8 cellular contexts compared by ENCODE assay signal in the genomic region with DNA sequence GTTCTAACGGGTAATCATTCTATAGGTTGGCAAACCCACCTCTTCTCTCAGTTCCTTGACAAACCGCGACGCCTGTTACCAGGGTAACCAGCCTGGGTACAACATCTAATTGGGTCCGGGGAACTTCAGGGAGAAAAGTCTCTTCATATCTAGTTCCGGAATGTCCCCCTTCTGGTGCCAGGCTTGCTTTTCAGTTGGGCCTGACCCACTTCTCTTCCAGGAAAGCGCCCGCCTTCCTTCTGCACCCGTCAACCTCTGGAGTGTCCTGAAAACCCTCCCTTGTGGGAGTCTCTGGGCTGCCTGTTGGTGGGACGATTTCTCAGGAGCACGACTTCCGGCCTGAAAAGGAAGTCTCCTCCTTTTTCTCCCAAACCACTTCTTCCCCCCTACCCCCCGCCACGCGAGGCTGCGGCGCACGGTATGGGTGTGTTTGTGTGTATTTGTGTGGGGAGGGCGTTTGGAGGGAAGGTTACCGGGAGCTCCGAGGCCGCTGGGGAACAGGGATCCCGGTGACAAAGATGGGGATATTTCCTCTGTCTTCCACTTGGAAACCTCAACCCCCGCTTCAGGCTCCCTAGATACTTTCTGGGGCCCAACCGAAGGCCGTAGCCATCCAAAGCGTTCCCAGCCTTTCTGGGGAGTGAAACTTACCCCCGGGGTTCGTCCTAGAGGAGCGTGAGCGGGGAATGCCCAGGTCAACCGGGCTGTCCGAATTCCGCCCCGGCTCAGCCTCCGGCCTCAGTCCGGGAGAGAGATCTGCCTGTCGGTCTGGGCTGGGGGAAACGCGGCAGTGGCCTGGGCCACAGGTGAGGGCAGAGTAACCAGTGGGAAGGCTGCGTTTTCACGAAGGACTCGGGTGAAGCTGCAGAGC. TPM values are rescaled to one million over a fixed set of nuclear protein-coding genes. Genes with fewer than 3 reads are reported as not detected.
A peak's percentile ranks its signal among the peaks of the same experiment; 100 is the strongest.
DNase-seq lines count a peak whose midpoint lies in the region; ATAC-seq and TF ChIP-seq lines count a peak whose summit lies in the region.

NKAPD1 (plus strand) TSS at position 359 of the 871 bp plus-strand sequence. CDS start 1,276 bp downstream, outside the sequence.
A gene with protein sequence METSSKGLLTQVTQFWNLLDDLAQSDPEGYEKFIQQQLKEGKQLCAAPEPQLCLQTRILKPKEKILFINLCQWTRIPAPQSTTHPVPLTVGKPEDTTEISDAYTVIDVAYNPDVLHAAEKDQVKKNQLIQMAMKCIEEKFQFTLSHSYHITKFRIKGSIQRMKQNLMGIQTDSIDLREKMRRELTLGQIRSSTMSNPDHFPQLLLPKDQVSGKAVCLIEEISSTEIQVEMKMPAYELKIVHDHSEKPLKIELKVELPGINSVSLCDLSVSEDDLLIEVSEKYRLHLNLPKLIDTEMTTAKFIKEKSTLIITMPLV (minus strand): TSS at position 77 of the 871 bp plus-strand sequence. CDS start 843 bp downstream, outside the sequence.

- H3K4me1 ChIP-seq in thoracic aorta (ENCODE audit: control insufficient read depth in 1 of 2, low read depth in 2 of 2), result peaks cover 16 to 18% of the 10 kb centered on the region in 2 donors

- no peaks in the 10 kb centered on the region for H3K27me3 ChIP-seq in thoracic aorta (replicated peaks; ENCODE audit: insufficient read depth)

- H3K27ac Mint-ChIP-seq in activated naive CD4-positive, alpha-beta T cell treated with anti-CD3 and anti-CD28 coated beads, Interleukin-2, amount 50 U/mL, for 72 hours, result peak within 1 kb of the TSS; percentile 95 to 99
- H3K27ac Mint-ChIP-seq in osteocyte (ENCODE audit: unreplicated experiment), result peak within 1 kb of the TSS; percentile 100

- peak within 1 kb of the TSS; percentile 98 for H3K4me3 Mint-ChIP-seq in osteocyte (ENCODE audit: unreplicated experiment)

- peak; percentile 89 to 92 for ATAC-seq in activated naive CD4-positive, alpha-beta T cell treated with anti-CD3 and anti-CD28 coated beads, Interleukin-2, amount 50 U/mL, for 72 hours
- ATAC-seq in thoracic aorta (ENCODE audit: insufficient number of reproducible peaks, low FRiP score, low read depth), result peak; percentile 67

- H3K4me3 ChIP-seq in HFF-Myc (replicated peaks; ENCODE audit: low read depth, low read length) (peak within 1 kb of the TSS; percentile 99), SK-N-MC (peak within 1 kb of the TSS; percentile 83), thoracic aorta (peak within 1 kb of the TSS; percentile 99)

- H3K36me3 Mint-ChIP-seq in activated naive CD4-positive, alpha-beta T cell treated with anti-CD3 and anti-CD28 coated beads, Interleukin-2, amount 50 U/mL, for 72 hours, result peaks cover 10 to 18% of the 10 kb centered on the region in 2 donors
- peaks cover 14% of the 10 kb centered on the region for H3K36me3 Mint-ChIP-seq in osteocyte (ENCODE audit: unreplicated experiment)

- intact Hi-C loops in head of caudate nucleus (cut with DNase I), result loop anchor here (10.0 kb wide), 1 partner anchor 139 kb away; the partner anchor contains the start of gene DIXDC1

- no peaks in the 10 kb centered on the region for H3K9me3 Mint-ChIP-seq in activated naive CD4-positive, alpha-beta T cell treated with anti-CD3 and anti-CD28 coated beads, Interleukin-2, amount 50 U/mL, for 72 hours
- H3K9me3 Mint-ChIP-seq in osteocyte (ENCODE audit: unreplicated experiment), result no peaks in the 10 kb centered on the region

- no peaks in the 10 kb centered on the region for H3K27me3 Mint-ChIP-seq in osteocyte (ENCODE audit: unreplicated experiment)

- H3K4me1 Mint-ChIP-seq in osteocyte (ENCODE audit: unreplicated experiment), result peaks cover 30% of the 10 kb centered on the region

- H3K36me3 ChIP-seq in SK-N-MC (ENCODE audit: insufficient read depth, low read length) (peaks cover 35% of the 10 kb centered on the region), thoracic aorta (peaks cover 11% of the 10 kb centered on the region)

- H3K9ac ChIP-seq in SK-N-MC (ENCODE audit: insufficient read length), result peak within 1 kb of the TSS; percentile 88

- H3K27ac ChIP-seq in SK-N-MC (peak within 1 kb of the TSS; percentile 99), thoracic aorta (peak within 1 kb of the TSS; percentile 75 to 94)

- TF ChIP-seq CTCF in HFF-Myc (IDR thresholded peaks at IDR 0.05; ENCODE audit: low read depth, low read length, missing control alignments) (no peak), osteocyte (IDR thresholded peaks at IDR 0.05) (peak; percentile 28), thoracic aorta (IDR thresholded peaks at IDR 0.05) (no peak)

- H3K9me3 ChIP-seq in SK-N-MC (ENCODE audit: low read depth, low read length), result no peaks in the 10 kb centered on the region
- no peaks in the 10 kb centered on the region for H3K9me3 ChIP-seq in thoracic aorta

- DNase-seq in GM04504 (ENCODE audit: low read depth), result peak; percentile 75
- peak; percentile 81 for DNase-seq in HFF-Myc (ENCODE audit: extremely low read depth, low read depth)
- DNase-seq in NAMALWA (ENCODE audit: low spot score), result peak; percentile 91
- peak; percentile 90 for DNase-seq in SK-N-MC (ENCODE audit: low read depth, low spot score)
- DNase-seq in activated naive CD4-positive, alpha-beta T cell treated with anti-CD3 and anti-CD28 coated beads, Interleukin-2, amount 50 U/mL, for 72 hours (ENCODE audit: low spot score in 2 of 2), result peak; percentile 71 to 75
- DNase-seq in head of caudate nucleus, result peak; percentile 61 to 94 (median 83)
- DNase-seq in osteocyte (ENCODE audit: extremely low spot score, unreplicated experiment), result peak; percentile 90
- DNase-seq in thoracic aorta (ENCODE audit: low spot score), result peak; percentile 51

RNA-seq across cellular contexts. Expression of gene NKAPD1, which starts in this region (rescaled TPM):
- total RNA-seq in activated naive CD4-positive, alpha-beta T cell treated with anti-CD3 and anti-CD28 coated beads, Interleukin-2, amount 50 U/mL, for 72 hours, result 10 to 100 TPM; 16.9 to 20.1 TPM
- 23.1 and 24.6 TPM in 2 replicates for total RNA-seq in osteocyte
- total RNA-seq in thoracic aorta, result 10 to 100 TPM; 10.2 to 21.0 TPM

RNA-seq across cellular contexts. Expression of the second gene that starts in this region (rescaled TPM):
- total RNA-seq in activated naive CD4-positive, alpha-beta T cell treated with anti-CD3 and anti-CD28 coated beads, Interleukin-2, amount 50 U/mL, for 72 hours, result 1 to 10 TPM; 1.2 to 2.5 TPM
- total RNA-seq in osteocyte, result 2.0 and 2.3 TPM in 2 replicates
- 1 to 10 TPM in 1 of 2 donors, not detected in 1; 2.2 TPM for total RNA-seq in thoracic aorta

Comparison
In these comparisons a context has a peak if more than half of its experiments do, and no peak if none do; other contexts are left out.
1. Peak in every context shown above with its lines: DNase-seq, ATAC-seq, H3K4me3 ChIP-seq and H3K27ac ChIP-seq.